20 cellular contexts compared by ENCODE assay signal in genomic region chr16:66298006-66298405, GRCh38.
"Had no signal": no experiment of that assay in that cellular context is flagged by ENCODE, and none has a peak within 500 bp of the region (broad histone marks: within the 10 kb centered on the region; RNA-seq: fewer than 3 reads in every experiment).

No MANE protein-coding gene starts in this region.

- H3K27ac Mint-ChIP-seq: activated CD4-positive, alpha-beta T cell treated with anti-CD3 and anti-CD28 coated beads, Interleukin-2, amount 10 ng/mL, durations not matched to agents 7 days and 5 days; activated T-helper 17 cell treated with anti-CD3 and anti-CD28 coated beads, Interleukin-2, amount 50 U/mL, for 72 hours; brain; naive thymus-derived CD4-positive, alpha-beta T cell; progenitor cell of endocrine pancreas; stimulated activated naive CD8-positive, alpha-beta T cell treated with anti-CD3 and anti-CD28 coated beads, Interleukin-15, Interleukin-2, amounts not matched to agents 100 ng/mL and 50 ng/mL, for 24 hours had no signal

- H3K4me3 ChIP-seq: colonic mucosa, tibial nerve had no signal

- H3K4me1 ChIP-seq: colonic mucosa, tibial nerve had no signal

- H3K4me1 Mint-ChIP-seq: brain had no signal

- H3K9me3 ChIP-seq: colonic mucosa had no signal

- H3K36me3 Mint-ChIP-seq: brain; naive thymus-derived CD4-positive, alpha-beta T cell had no signal

- H3K27ac ChIP-seq: colonic mucosa, tibial nerve had no signal

- DNase-seq: activated CD4-positive, alpha-beta T cell treated with anti-CD3 and anti-CD28 coated beads, Interleukin-2, amount 10 ng/mL, durations not matched to agents 7 days and 5 days; activated naive CD4-positive, alpha-beta T cell treated with Interleukin-2 at 50 U/mL for 16 hours; central memory CD4-positive, alpha-beta T cell; colonic mucosa; hypothalamus; mesenchymal stem cell; right cardiac atrium; small intestine; stimulated activated CD4-positive, alpha-beta T cell treated with anti-CD3 and anti-CD28 coated beads, Interleukin-15, amount 100 ng/mL, for 24 hours; stimulated activated CD4-positive, alpha-beta T cell treated with anti-CD3 and anti-CD28 coated beads, Interleukin-2, amount 100 ng/mL, for 48 hours; T-helper 1 cell; T1000 had no signal

- H3K4me3 Mint-ChIP-seq: activated CD4-positive, alpha-beta T cell treated with anti-CD3 and anti-CD28 coated beads, Interleukin-2, amount 10 ng/mL, durations not matched to agents 7 days and 5 days; activated T-helper 17 cell treated with anti-CD3 and anti-CD28 coated beads, Interleukin-2, amount 50 U/mL, for 72 hours; brain; naive thymus-derived CD4-positive, alpha-beta T cell; stimulated activated naive CD8-positive, alpha-beta T cell treated with anti-CD3 and anti-CD28 coated beads, Interleukin-15, Interleukin-2, amounts not matched to agents 100 ng/mL and 50 ng/mL, for 24 hours had no signal

- FAIRE-seq: endometrium, frontal cortex, small intestine had no signal

- ATAC-seq: activated T-helper 17 cell treated with anti-CD3 and anti-CD28 coated beads, Interleukin-2, amount 50 U/mL, for 72 hours; naive thymus-derived CD4-positive, alpha-beta T cell; right cardiac atrium had no signal

- H3K27me3 ChIP-seq: colonic mucosa had no signal

- H3K36me3 ChIP-seq: colonic mucosa, tibial nerve had no signal
